23 cellular contexts compared by ENCODE assay signal in the genomic region with DNA sequence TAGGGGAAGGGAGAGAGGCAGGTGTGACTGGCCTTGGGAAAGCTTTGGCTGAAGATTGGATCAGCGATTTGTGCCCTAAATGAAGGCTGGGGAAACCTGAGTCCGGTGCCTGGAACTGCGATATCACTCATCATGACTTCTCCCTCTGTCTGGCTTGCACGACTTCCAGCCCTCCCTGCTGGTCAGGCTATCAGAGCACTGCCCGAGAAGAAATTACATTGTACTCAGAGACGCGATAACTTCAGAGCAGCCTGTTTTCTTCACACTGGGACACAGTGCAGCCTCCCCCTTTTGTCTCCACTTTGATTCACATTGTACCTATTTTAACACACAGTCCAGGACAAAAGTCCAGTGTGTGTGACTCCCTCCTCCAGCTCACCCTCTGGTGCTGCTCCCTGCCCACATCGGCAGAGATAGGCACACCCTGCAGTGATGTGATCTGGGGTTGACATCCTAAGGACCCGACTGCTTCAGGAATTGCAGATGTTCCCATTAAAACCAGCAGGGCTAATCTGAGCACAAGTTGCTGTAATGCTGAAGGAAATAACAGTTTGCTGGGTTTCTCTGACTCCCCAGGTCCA.
"Had no signal": no experiment of that assay in that cellular context is flagged by ENCODE, and none has a peak within 500 bp of the region (broad histone marks: within the 10 kb centered on the region; RNA-seq: fewer than 3 reads in every experiment).

No MANE protein-coding gene starts in this region.

- H3K27me3 Mint-ChIP-seq: activated CD4-positive, alpha-beta T cell treated with anti-CD3 and anti-CD28 coated beads, Interleukin-2, amount 10 ng/mL, durations not matched to agents 24 days and 14 days; activated naive CD4-positive, alpha-beta T cell treated with anti-CD3 and anti-CD28 coated beads, Interleukin-2, amount 10 ng/mL, durations not matched to agents 7 days and 5 days had no signal

- H3K4me3 Mint-ChIP-seq: activated CD4-positive, alpha-beta T cell treated with anti-CD3 and anti-CD28 coated beads, Interleukin-2, amount 10 ng/mL, durations not matched to agents 24 days and 14 days; activated naive CD4-positive, alpha-beta T cell treated with anti-CD3 and anti-CD28 coated beads, Interleukin-2, amount 10 ng/mL, durations not matched to agents 7 days and 5 days; central memory CD8-positive, alpha-beta T cell; natural killer cell; stimulated activated naive CD8-positive, alpha-beta T cell treated with anti-CD3 and anti-CD28 coated beads, Interleukin-15, Interleukin-2, amounts not matched to agents 100 ng/mL and 50 ng/mL, for 24 hours; T-cell had no signal

- H3K4me3 ChIP-seq: coronary artery, lower lobe of right lung, transverse colon had no signal

- H3K4me1 ChIP-seq: lower lobe of right lung, transverse colon had no signal

- ATAC-seq: lower lobe of right lung, natural killer cell, T-cell had no signal

- H3K27ac ChIP-seq: brain microvascular endothelial cell, coronary artery, lower lobe of right lung, transverse colon had no signal

- H3K27me3 ChIP-seq: brain microvascular endothelial cell, transverse colon had no signal

- H3K27ac Mint-ChIP-seq: activated CD4-positive, alpha-beta T cell treated with anti-CD3 and anti-CD28 coated beads, Interleukin-2, amount 10 ng/mL, durations not matched to agents 24 days and 14 days; activated naive CD4-positive, alpha-beta T cell treated with anti-CD3 and anti-CD28 coated beads, Interleukin-2, amount 10 ng/mL, durations not matched to agents 7 days and 5 days; natural killer cell; stimulated activated naive CD8-positive, alpha-beta T cell treated with anti-CD3 and anti-CD28 coated beads, Interleukin-15, Interleukin-2, amounts not matched to agents 100 ng/mL and 50 ng/mL, for 24 hours; T-cell had no signal

- H3K4me1 Mint-ChIP-seq: activated CD4-positive, alpha-beta T cell treated with anti-CD3 and anti-CD28 coated beads, Interleukin-2, amount 10 ng/mL, durations not matched to agents 24 days and 14 days; activated naive CD4-positive, alpha-beta T cell treated with anti-CD3 and anti-CD28 coated beads, Interleukin-2, amount 10 ng/mL, durations not matched to agents 7 days and 5 days; central memory CD8-positive, alpha-beta T cell; natural killer cell; T-cell had no signal

- H3K36me3 ChIP-seq: brain microvascular endothelial cell, lower lobe of right lung, transverse colon had no signal

- DNase-seq: activated CD4-positive, alpha-beta T cell treated with anti-CD3 and anti-CD28 coated beads, Interleukin-2, amount 10 ng/mL, durations not matched to agents 24 days and 14 days; activated CD4-positive, CD25-positive, alpha-beta regulatory T cell; activated CD8-positive, alpha-beta memory T cell treated with anti-CD3 and anti-CD28 coated beads, Interleukin-2, amount 50 U/mL, for 48 hours; activated effector memory CD4-positive, alpha-beta T cell treated with Interleukin-2 at 50 U/mL for 16 hours; activated naive CD4-positive, alpha-beta T cell treated with anti-CD3 and anti-CD28 coated beads, Interleukin-2, amount 10 ng/mL, durations not matched to agents 7 days and 5 days; activated T-cell treated with anti-CD3 and anti-CD28 coated beads, Interleukin-2, amount 50 U/mL, for 48 hours; aorta; brain microvascular endothelial cell; erythroblast; foreskin melanocyte; glutamatergic neuron; kidney glomerular epithelial cell; lower lobe of right lung; natural killer cell; occipital lobe; posterior cingulate gyrus; retina; T-cell; T-helper 9 cell; transverse colon had no signal

- H3K36me3 Mint-ChIP-seq: activated naive CD4-positive, alpha-beta T cell treated with anti-CD3 and anti-CD28 coated beads, Interleukin-2, amount 10 ng/mL, durations not matched to agents 7 days and 5 days; natural killer cell; T-cell had no signal

- H3K9me3 Mint-ChIP-seq: activated CD4-positive, alpha-beta T cell treated with anti-CD3 and anti-CD28 coated beads, Interleukin-2, amount 10 ng/mL, durations not matched to agents 24 days and 14 days; stimulated activated naive CD8-positive, alpha-beta T cell treated with anti-CD3 and anti-CD28 coated beads, Interleukin-15, Interleukin-2, amounts not matched to agents 100 ng/mL and 50 ng/mL, for 24 hours; T-cell had no signal

- H3K9me3 ChIP-seq: lower lobe of right lung, transverse colon had no signal
